15 cellular contexts compared by ENCODE assay signal in the genomic region with DNA sequence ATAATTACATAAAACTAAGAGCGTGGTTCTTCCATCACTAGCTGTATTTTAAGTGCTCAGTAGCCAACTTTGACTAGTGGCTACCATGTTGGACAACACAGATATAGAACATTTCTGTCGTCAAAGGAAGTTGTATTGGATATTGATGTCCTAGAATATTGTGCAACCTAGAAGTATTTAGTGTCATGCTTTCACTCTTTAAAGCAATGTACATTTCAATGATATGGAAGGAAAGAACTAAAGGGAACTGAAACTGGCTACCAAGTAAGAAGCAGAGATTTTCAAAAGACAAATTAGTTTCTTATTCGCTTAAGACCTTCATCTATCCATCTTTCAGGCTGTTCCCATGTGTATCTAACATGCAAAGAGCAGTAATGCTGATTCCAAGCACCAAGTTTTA.
DNase-seq lines count a peak whose midpoint lies in the region; ATAC-seq and TF ChIP-seq lines count a peak whose summit lies in the region.
"Had no signal": no experiment of that assay in that cellular context is flagged by ENCODE, and none has a peak within 500 bp of the region (broad histone marks: within the 10 kb centered on the region; RNA-seq: fewer than 3 reads in every experiment).

No MANE protein-coding gene starts in this region.

- TF ChIP-seq EP300 in stomach (IDR thresholded peaks at IDR 0.05), result no peak

- no peak for TF ChIP-seq POLR2A in stomach (IDR thresholded peaks at IDR 0.05)

- H3K4me3 Mint-ChIP-seq in glutamatergic neuron (ENCODE audit: unreplicated experiment), result peak overlapping the region; percentile 11
- H3K4me3 Mint-ChIP-seq in stimulated activated effector memory CD8-positive, alpha-beta T cell treated with anti-CD3 and anti-CD28 coated beads, Interleukin-12 subunit alpha, Interleukin-12 subunit beta, amount 100 ng/mL, for 72 hours, result no peak overlapping the region
- H3K4me3 Mint-ChIP-seq: CD4-positive, alpha-beta memory T cell had no signal

- peaks cover 40 to 99% (median 71%) of the 10 kb centered on the region in 4 donors for H3K4me1 ChIP-seq in stomach

- whole genome bisulfite sequencing in stomach, 5 donors, result 77 to 89% (median 86%) methylated on average over 3 of the region's 3 CpGs

- peaks cover 18 to 87% (median 68%) of the 10 kb centered on the region in 4 donors for H3K36me3 ChIP-seq in stomach

- no peak for DNase-seq in glutamatergic neuron
- DNase-seq in stimulated activated effector memory CD8-positive, alpha-beta T cell treated with anti-CD3 and anti-CD28 coated beads, Interleukin-12 subunit alpha, Interleukin-12 subunit beta, amount 100 ng/mL, for 72 hours (ENCODE audit: low spot score in 2 of 2), result no peak
- no peak for DNase-seq in stomach
- DNase-seq: amygdala; CD4-positive, alpha-beta memory T cell; effector memory CD4-positive, alpha-beta T cell; NK-92 treated with Interleukin-12 subunit alpha and Interleukin-12 subunit beta, amount 100 ng/mL, for 24 hours; psoas muscle; T-helper 2 cell; trophoblast cell had no signal

- peaks cover 4% of the 10 kb centered on the region for H3K36me3 Mint-ChIP-seq in glutamatergic neuron (ENCODE audit: unreplicated experiment)
- H3K36me3 Mint-ChIP-seq in stimulated activated effector memory CD8-positive, alpha-beta T cell treated with anti-CD3 and anti-CD28 coated beads, Interleukin-12 subunit alpha, Interleukin-12 subunit beta, amount 100 ng/mL, for 72 hours, result peaks cover 41% of the 10 kb centered on the region

- H3K27ac Mint-ChIP-seq in glutamatergic neuron (ENCODE audit: unreplicated experiment), result no peak overlapping the region
- H3K27ac Mint-ChIP-seq in stimulated activated effector memory CD8-positive, alpha-beta T cell treated with anti-CD3 and anti-CD28 coated beads, Interleukin-12 subunit alpha, Interleukin-12 subunit beta, amount 100 ng/mL, for 72 hours, result no peak overlapping the region

- no peak for TF ChIP-seq CTCF in glutamatergic neuron (IDR thresholded peaks at IDR 0.05; ENCODE audit: partially characterized antibody, unreplicated experiment)
- no peak for TF ChIP-seq CTCF in stomach (IDR thresholded peaks at IDR 0.05)

- H3K9me3 Mint-ChIP-seq in glutamatergic neuron (ENCODE audit: unreplicated experiment), result peaks cover 10% of the 10 kb centered on the region
- H3K9me3 Mint-ChIP-seq in stimulated activated effector memory CD8-positive, alpha-beta T cell treated with anti-CD3 and anti-CD28 coated beads, Interleukin-12 subunit alpha, Interleukin-12 subunit beta, amount 100 ng/mL, for 72 hours, result no peaks in the 10 kb centered on the region
- H3K9me3 Mint-ChIP-seq: CD4-positive, alpha-beta memory T cell had no signal

- H3K4me1 Mint-ChIP-seq in glutamatergic neuron (ENCODE audit: low read depth, unreplicated experiment), result peaks cover 25% of the 10 kb centered on the region
- peaks cover 11% of the 10 kb centered on the region for H3K4me1 Mint-ChIP-seq in stimulated activated effector memory CD8-positive, alpha-beta T cell treated with anti-CD3 and anti-CD28 coated beads, Interleukin-12 subunit alpha, Interleukin-12 subunit beta, amount 100 ng/mL, for 72 hours

- H3K4me3 ChIP-seq in stomach, result no peak overlapping the region
- H3K4me3 ChIP-seq: psoas muscle had no signal

- H3K27me3 ChIP-seq in stomach, result no peaks in the 10 kb centered on the region

- H3K27ac ChIP-seq in stomach, result peak overlapping the region in 2 of 5 donors; percentile 53 to 80

- H3K27me3 Mint-ChIP-seq in glutamatergic neuron (ENCODE audit: unreplicated experiment), result no peaks in the 10 kb centered on the region
- H3K27me3 Mint-ChIP-seq: CD4-positive, alpha-beta memory T cell had no signal

- intact Hi-C loops in stomach (cut with DNase I; ENCODE audit: low total_unique reads), result no loop called here

- no peaks in the 10 kb centered on the region for H3K9me3 ChIP-seq in stomach
- H3K9me3 ChIP-seq: psoas muscle had no signal

- ATAC-seq in GM18499 (IDR thresholded peaks at IDR 0.05; ENCODE audit: insufficient read depth, unreplicated experiment), result peak; percentile 50
- ATAC-seq in GM21526 (IDR thresholded peaks at IDR 0.05; ENCODE audit: low FRiP score, unreplicated experiment), result peak; percentile 41
- peak; percentile 30 for ATAC-seq in HG03457 (IDR thresholded peaks at IDR 0.05; ENCODE audit: unreplicated experiment)
- ATAC-seq in HG02938 (IDR thresholded peaks at IDR 0.05; ENCODE audit: unreplicated experiment), result no peak
- no peak for ATAC-seq in GM19452 (IDR thresholded peaks at IDR 0.05; ENCODE audit: unreplicated experiment)
- ATAC-seq in stimulated activated effector memory CD8-positive, alpha-beta T cell treated with anti-CD3 and anti-CD28 coated beads, Interleukin-12 subunit alpha, Interleukin-12 subunit beta, amount 100 ng/mL, for 72 hours, result no peak
- ATAC-seq: psoas muscle had no signal

Comparison
In these comparisons a context has a peak if more than half of its experiments do, and no peak if none do; other contexts are left out.
1. ATAC-seq: peak in GM18499 (single experiment), GM21526 (single experiment) and HG03457 (single experiment); none in HG02938 (single experiment), GM19452 (single experiment) and stimulated activated effector memory CD8-positive, alpha-beta T cell treated with anti-CD3 and anti-CD28 coated beads, Interleukin-12 subunit alpha, Interleukin-12 subunit beta, amount 100 ng/mL, for 72 hours (single experiment).